In genomic region chr22:37243402-37244113, GRCh38 we compare ENCODE assay signal across 9 cellular contexts. TPM values are rescaled to one million over a fixed set of nuclear protein-coding genes. Genes with fewer than 3 reads are reported as not detected.
A peak's percentile ranks its signal among the peaks of the same experiment; 100 is the strongest.
DNase-seq lines count a peak whose midpoint lies in the region; ATAC-seq and TF ChIP-seq lines count a peak whose summit lies in the region.
"Had no signal": no experiment of that assay in that cellular context is flagged by ENCODE, and none has a peak within 500 bp of the region (broad histone marks: within the 10 kb centered on the region; RNA-seq: fewer than 3 reads in every experiment).

No MANE protein-coding gene starts in this region.

- H3K4me1 ChIP-seq in naive thymus-derived CD4-positive, alpha-beta T cell (ENCODE audit: control insufficient read depth in 2 of 2, insufficient read depth in 2 of 2, low read length in 2 of 2) = peaks cover 50 to 51% of the 10 kb centered on the region in 2 donors

- peaks cover 9 to 36% (median 16%) of the 10 kb centered on the region in 5 donors for H3K36me3 Mint-ChIP-seq in naive thymus-derived CD4-positive, alpha-beta T cell

- H3K27ac ChIP-seq in naive thymus-derived CD4-positive, alpha-beta T cell (ENCODE audit: low read depth, low read length) = peak overlapping the region; percentile 86

- peak; percentile 7 for ATAC-seq in HG03039 (IDR thresholded peaks at IDR 0.05; ENCODE audit: unreplicated experiment)
- ATAC-seq in naive thymus-derived CD4-positive, alpha-beta T cell = no peak

- H3K27me3 Mint-ChIP-seq in naive thymus-derived CD4-positive, alpha-beta T cell = no peaks in the 10 kb centered on the region

- H3K9me3 ChIP-seq in naive thymus-derived CD4-positive, alpha-beta T cell (ENCODE audit: control insufficient read depth in 2 of 3, low read length in 3 of 3) = no peaks in the 10 kb centered on the region
- H3K9me3 ChIP-seq in MG63 = no peaks in the 10 kb centered on the region

- POLR2A ChIA-PET in naive thymus-derived CD4-positive, alpha-beta T cell (lab: Charles Lee) = interaction anchor here (1.3 to 10.8 kb wide), 16 partner anchors 8 to 244 kb away, joined by 4 to 335 read pairs (median 10); partner anchors contain the start of gene CYTH4

- intact Hi-C loops in naive thymus-derived CD4-positive, alpha-beta T cell (cut with micrococcal nuclease) = loop anchor here (1.0 to 5.0 kb wide), 9 partner anchors 16 to 504 kb away; partner anchors contain the start of genes GGA1 (in 2 of the 2) and IL2RB (in 1 of the 2)

- H3K27ac Mint-ChIP-seq in naive thymus-derived CD4-positive, alpha-beta T cell = peak overlapping the region; percentile 89 to 99 (median 97)

- in situ Hi-C loops in astrocyte of the cerebellum (cut with HindIII; ENCODE audit: low sequenced_read_pairs) = no loop called here

- H3K27me3 ChIP-seq in naive thymus-derived CD4-positive, alpha-beta T cell (ENCODE audit: control insufficient read depth in 2 of 2, insufficient read depth in 2 of 2, low read length in 2 of 2) = no peaks in the 10 kb centered on the region
- H3K27me3 ChIP-seq in MG63 = no peaks in the 10 kb centered on the region

- TF ChIP-seq CTCF in GM12865 (IDR thresholded peaks at IDR 0.05; ENCODE audit: insufficient read depth, low read depth, low read length, missing control alignments) (no peak), astrocyte of the cerebellum (IDR thresholded peaks at IDR 0.05; ENCODE audit: low read depth, low read length, missing control alignments) (no peak)

- H3K36me3 ChIP-seq in naive thymus-derived CD4-positive, alpha-beta T cell (ENCODE audit: control insufficient read depth in 2 of 3, insufficient read depth in 3 of 3, low read length in 3 of 3) = peaks cover 14 to 33% (median 15%) of the 10 kb centered on the region in 3 experiments
- no peaks in the 10 kb centered on the region for H3K36me3 ChIP-seq in MG63

- no peak for DNase-seq in GM12865 (ENCODE audit: low read depth)
- no peak for DNase-seq in astrocyte of the cerebellum (ENCODE audit: low read depth)
- peak in 2 of 9 donors; percentile 23 to 35 for DNase-seq in naive thymus-derived CD4-positive, alpha-beta T cell
- DNase-seq in activated gamma-delta T cell treated with Interleukin-2 at 50 U/mL for 16 hours = no peak
- DNase-seq in GM03348 (ENCODE audit: low spot score) = no peak
- no peak for DNase-seq in UCSD-AML1 (lab: John Stamatoyannopoulos, UW; ENCODE audit: unreplicated experiment)
- no peak for DNase-seq in MG63

- no peaks in the 10 kb centered on the region for H3K9me3 Mint-ChIP-seq in naive thymus-derived CD4-positive, alpha-beta T cell

- H3K4me3 Mint-ChIP-seq in naive thymus-derived CD4-positive, alpha-beta T cell = peak overlapping the region; percentile 86 to 99 (median 98)

- H3K4me3 ChIP-seq in GM12865 (ENCODE audit: low read depth, low read length) = peak overlapping the region; percentile 86
- peak overlapping the region; percentile 33 for H3K4me3 ChIP-seq in astrocyte of the cerebellum (ENCODE audit: low read depth, low read length)
- peak overlapping the region; percentile 90 for H3K4me3 ChIP-seq in naive thymus-derived CD4-positive, alpha-beta T cell (ENCODE audit: low read length)
- no peak overlapping the region for H3K4me3 ChIP-seq in MG63

- peaks cover 40 to 61% (median 58%) of the 10 kb centered on the region in 7 donors for H3K4me1 Mint-ChIP-seq in naive thymus-derived CD4-positive, alpha-beta T cell

- CTCF ChIA-PET in naive thymus-derived CD4-positive, alpha-beta T cell (lab: Charles Lee) = interaction anchor here (0.7 to 10.3 kb wide), 13 partner anchors 9 to 77 kb away, joined by 3 to 184 read pairs (median 7); no protein-coding TSS in a partner anchor

RNA-seq across cellular contexts. Expression of gene RAC2, which starts 0.5 kb away (rescaled TPM):
- total RNA-seq in naive thymus-derived CD4-positive, alpha-beta T cell = 100 to 1,000 TPM; 263 to 886 (median 301) TPM
- polyA plus RNA-seq in naive thymus-derived CD4-positive, alpha-beta T cell = 100 to 1,000 TPM; 838 to 852 TPM
- total RNA-seq in MG63 (2014; rRNA removed; shearing (Covaris generic); ENCODE audit: low replicate concordance) = not detected in 2 replicates
- total RNA-seq: myocyte had no signal

RNA-seq across cellular contexts. Expression of gene SSTR3, which starts 31.3 kb away (rescaled TPM):
- total RNA-seq in naive thymus-derived CD4-positive, alpha-beta T cell = 10 to 100 TPM in 2 of 5 experiments, 1 to 10 TPM in 3; 3.9 to 30.4 (median 6.4) TPM
- polyA plus RNA-seq in naive thymus-derived CD4-positive, alpha-beta T cell = 1 to 10 TPM; 5.8 to 9.5 TPM
- total RNA-seq in MG63 (2014; rRNA removed; shearing (Covaris generic); ENCODE audit: low replicate concordance) = not detected in 2 replicates
- total RNA-seq: myocyte had no signal

RNA-seq across cellular contexts. Expression of gene CYTH4, which starts 38.8 kb away (rescaled TPM):
- total RNA-seq in naive thymus-derived CD4-positive, alpha-beta T cell = 100 to 1,000 TPM; 123 to 227 (median 214) TPM
- polyA plus RNA-seq in naive thymus-derived CD4-positive, alpha-beta T cell = 10 to 100 TPM; 49.5 to 71.1 TPM
- total RNA-seq in MG63 (2014; rRNA removed; shearing (Covaris generic); ENCODE audit: low replicate concordance) = 0.36 TPM in 1 of 2 replicates, not detected in the other
- total RNA-seq: myocyte had no signal

RNA-seq across cellular contexts. Expression of gene C1QTNF6, which starts 55.5 kb away (rescaled TPM):
- total RNA-seq in naive thymus-derived CD4-positive, alpha-beta T cell = 10 to 100 TPM; 12.4 to 27.6 (median 20.2) TPM
- 1 to 10 TPM; 1.1 to 2.4 TPM for polyA plus RNA-seq in naive thymus-derived CD4-positive, alpha-beta T cell
- 3.9 and 23.9 TPM in 2 replicates for total RNA-seq in MG63 (2014; rRNA removed; shearing (Covaris generic); ENCODE audit: low replicate concordance)

Comparison
In these comparisons a context has a peak if more than half of its experiments do, and no peak if none do; other contexts are left out.
1. RNA of gene RAC2, which starts 0.5 kb away (total RNA-seq): 263 to 886 TPM in naive thymus-derived CD4-positive, alpha-beta T cell; not detected in MG63; every median in the first group is over 100 times any median in the second.
2. RNA of gene CYTH4, which starts 38.8 kb away (total RNA-seq): 123 to 227 TPM in naive thymus-derived CD4-positive, alpha-beta T cell; 0.36 TPM in MG63; every median in the first group is over 10 times any median in the second.